ENCODE assay signal across 11 cellular contexts in the genomic region with DNA sequence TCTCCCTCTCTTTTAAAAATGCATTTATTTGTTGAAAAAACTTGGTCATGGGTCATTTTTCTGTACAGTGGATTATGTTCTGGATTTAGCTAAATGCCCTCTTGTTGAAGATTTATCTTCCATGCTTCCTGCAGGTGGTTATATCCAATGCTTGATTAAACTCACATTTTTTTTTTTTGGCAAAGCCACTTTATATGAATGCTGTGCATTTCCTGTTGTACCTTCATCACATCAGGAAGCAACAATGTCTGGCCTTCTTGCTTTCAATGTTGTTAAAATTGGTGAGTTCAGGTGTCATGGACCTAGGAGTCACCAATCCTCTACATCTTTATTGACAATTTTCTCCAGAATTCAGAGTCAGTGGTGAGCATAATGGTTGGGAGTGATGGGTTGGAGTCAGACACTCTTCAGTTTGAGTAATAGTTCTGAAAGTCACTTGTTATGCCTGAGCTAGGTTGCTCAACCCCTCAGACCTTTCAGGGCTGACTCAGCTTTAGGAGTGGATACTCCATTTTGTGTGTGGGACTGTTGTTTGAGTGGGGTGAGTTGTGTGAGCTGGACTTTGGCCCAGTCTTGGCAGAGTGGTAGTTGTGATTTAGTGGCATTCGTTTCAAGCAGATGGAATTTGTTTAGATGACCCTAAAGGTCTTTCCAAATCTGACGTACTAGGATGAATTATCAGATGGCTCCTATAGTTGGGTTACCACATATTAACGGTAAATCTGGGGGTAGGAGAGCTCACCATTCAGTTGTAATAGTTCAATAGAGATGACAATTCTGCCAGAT.
DNase-seq lines count a peak whose midpoint lies in the region; ATAC-seq, FAIRE-seq and TF ChIP-seq lines count a peak whose summit lies in the region.
"Had no signal": no experiment of that assay in that cellular context is flagged by ENCODE, and none has a peak within 500 bp of the region (broad histone marks: within the 10 kb centered on the region; RNA-seq: fewer than 3 reads in every experiment).

No MANE protein-coding gene starts in this region.

- CTCF ChIA-PET in A549 (lab: Yijun Ruan, JAX): no interaction called here

- H3K27me3 ChIP-seq in GM23248 (replicated peaks; ENCODE audit: insufficient read depth): no peaks in the 10 kb centered on the region
- H3K27me3 ChIP-seq in left lung: no peaks in the 10 kb centered on the region
- H3K27me3 ChIP-seq: Peyer's patch had no signal

- H3K9me3 ChIP-seq in A549: no peaks in the 10 kb centered on the region
- H3K9me3 ChIP-seq in GM23248 (ENCODE audit: low read depth): no peaks in the 10 kb centered on the region
- H3K9me3 ChIP-seq in left lung: no peaks in the 10 kb centered on the region
- H3K9me3 ChIP-seq: Peyer's patch had no signal

- no peak for FAIRE-seq in A549 (lab: Jason Lieb, UNC)

- H4K20me1 ChIP-seq in GM23248 (ENCODE audit: insufficient read depth): no peaks in the 10 kb centered on the region

- H3K4me3 ChIP-seq in A549: no peak overlapping the region
- H3K4me3 ChIP-seq in GM23248: no peak overlapping the region
- H3K4me3 ChIP-seq in astrocyte of the spinal cord (ENCODE audit: low read depth, low read length): no peak overlapping the region
- H3K4me3 ChIP-seq in left lung: no peak overlapping the region
- H3K4me3 ChIP-seq: Peyer's patch had no signal

- peaks cover 49% of the 10 kb centered on the region for H3F3A ChIP-seq in GM23248 (ENCODE audit: insufficient read depth)

- peak in 1 of 2 experiments; percentile 40; a peak in 3 of 6 replicates for ATAC-seq in A549
- ATAC-seq in left lung: peak; percentile 67
- no peak for ATAC-seq in GM18502 (IDR thresholded peaks at IDR 0.05; ENCODE audit: poor library complexity, unreplicated experiment)
- no peak for ATAC-seq in esophagus mucosa

- H2AFZ ChIP-seq in GM23248: no peak overlapping the region

- DNase-seq in A549 (ENCODE audit: low read depth in 1 of 2, low spot score in 1 of 2) (peak in 1 of 2 experiments; percentile 28), GM23248 (peak; percentile 95), astrocyte of the spinal cord (ENCODE audit: low read depth, low spot score) (peak; percentile 82), left lung (no peak), NCI-H187 (lab: John Stamatoyannopoulos, UW) (no peak)
- DNase-seq in stimulated activated naive CD4-positive, alpha-beta T cell (lab: John Stamatoyannopoulos, UW): no peak
- DNase-seq: CD4-positive, CD25-positive, alpha-beta regulatory T cell; NCI-H2081 had no signal

- in situ Hi-C loops in GM23248 (cut with MboI): no loop called here
- in situ Hi-C loops in astrocyte of the spinal cord (cut with HindIII; ENCODE audit: low sequenced_read_pairs): no loop called here

- TF ChIP-seq RAD21 in A549 (conservative IDR thresholded peaks at IDR 0.05 in 1 of 2, IDR thresholded peaks at IDR 0.05 in 1 of 2): no peak

- no peaks in the 10 kb centered on the region for H3K79me2 ChIP-seq in GM23248 (ENCODE audit: insufficient read depth)

- peak overlapping the region; percentile 49; the same call in 1 of the 2 replicates for H3K9ac ChIP-seq in GM23248

- H3K36me3 ChIP-seq in GM23248 (ENCODE audit: low read depth) (no peaks in the 10 kb centered on the region), left lung (no peaks in the 10 kb centered on the region)
- H3K36me3 ChIP-seq: Peyer's patch had no signal

- no peaks in the 10 kb centered on the region for H3K9me2 ChIP-seq in GM23248 (ENCODE audit: insufficient read depth)

- WGBS in A549 (ENCODE audit: missing lambda C conversion rate): 15% methylated on average over 3 of the region's 3 CpGs
- 0 to 2% methylated on average over 3 of the region's 3 CpGs for WGBS in GM23248 (ENCODE audit: low coverage in 1 of 2, low lambda C conversion rate in 2 of 2, missing lambda C conversion rate in 2 of 2), 2 experiments

- H3K27ac ChIP-seq in A549 (no peak overlapping the region; a peak in 2 of 6 replicates), GM23248 (peak overlapping the region; percentile 85), left lung (no peak overlapping the region)

- H3K4me2 ChIP-seq in A549 (no peak overlapping the region), GM23248 (ENCODE audit: unreplicated experiment) (peak overlapping the region; percentile 12)

- peaks cover 22% of the 10 kb centered on the region for H3K4me1 ChIP-seq in A549
- H3K4me1 ChIP-seq in GM23248 (ENCODE audit: insufficient read depth): peaks cover 56% of the 10 kb centered on the region
- peaks cover 0 to 8% of the 10 kb centered on the region in 2 donors for H3K4me1 ChIP-seq in left lung

- no peak for TF ChIP-seq EP300 in A549 (IDR thresholded peaks at IDR 0.05)

- POLR2A ChIA-PET in A549 (lab: Yijun Ruan, JAX): no interaction called here

- intact Hi-C loops in left lung (cut with DNase I): no loop called here

- TF ChIP-seq CTCF in A549 (IDR thresholded peaks at IDR 0.05) (no peak), astrocyte of the spinal cord (IDR thresholded peaks at IDR 0.05; ENCODE audit: low read depth, low read length) (no peak), left lung (IDR thresholded peaks at IDR 0.05) (no peak)

- TF ChIP-seq POLR2A in A549 (IDR thresholded peaks at IDR 0.05; ENCODE audit: low read length): no peak

TF ChIP-seq in A549, 52 proteins besides CTCF, POLR2A, EP300 and RAD21:
- TF ChIP-seq, protein P1, sequence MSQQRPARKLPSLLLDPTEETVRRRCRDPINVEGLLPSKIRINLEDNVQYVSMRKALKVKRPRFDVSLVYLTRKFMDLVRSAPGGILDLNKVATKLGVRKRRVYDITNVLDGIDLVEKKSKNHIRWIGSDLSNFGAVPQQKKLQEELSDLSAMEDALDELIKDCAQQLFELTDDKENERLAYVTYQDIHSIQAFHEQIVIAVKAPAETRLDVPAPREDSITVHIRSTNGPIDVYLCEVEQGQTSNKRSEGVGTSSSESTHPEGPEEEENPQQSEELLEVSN (IDR thresholded peaks at IDR 0.05; ENCODE audit: borderline replicate concordance, low read depth): no peak
- TF ChIP-seq JUNB (IDR thresholded peaks at IDR 0.05): 0 out of 2 replicates have a peak, but pooled peaks have one; percentile 10
- TF ChIP-seq MAFK (IDR thresholded peaks at IDR 0.05; ENCODE audit: partially characterized antibody): peak; percentile 32

Comparison
In these comparisons a context has a peak if more than half of its experiments do, and no peak if none do; other contexts are left out.
1. DNase-seq: peak in GM23248 (single experiment) and astrocyte of the spinal cord (single experiment); none in left lung (0 of 2), NCI-H187 (0 of 2) and stimulated activated naive CD4-positive, alpha-beta T cell (0 of 6).